ENCODE assay signal across 24 cellular contexts in genomic region chr13:29844441-29844840, GRCh38. TPM values are rescaled to one million over a fixed set of nuclear protein-coding genes. Genes with fewer than 3 reads are reported as not detected.
DNase-seq lines count a peak whose midpoint lies in the region; ATAC-seq and FAIRE-seq lines count a peak whose summit lies in the region.
"Had no signal": no experiment of that assay in that cellular context is flagged by ENCODE, and none has a peak within 500 bp of the region (broad histone marks: within the 10 kb centered on the region; RNA-seq: fewer than 3 reads in every experiment).

No MANE protein-coding gene starts in this region.

- DNase-seq in ACHN (peak; percentile 25), GM19239 (ENCODE audit: insufficient read length, low spot score) (no peak), mesenchymal stem cell (no peak), COLO668 (lab: John Stamatoyannopoulos, UW; ENCODE audit: unreplicated experiment) (no peak), NCI-H1436 treated with DMSO at 0.1 percent for 48 hours (lab: John Stamatoyannopoulos, UW) (no peak), NCI-H1417 (lab: John Stamatoyannopoulos, UW) (no peak), NCI-H146 (lab: John Stamatoyannopoulos, UW) (no peak)
- DNase-seq: activated CD4-positive, alpha-beta T cell treated with anti-CD3 and anti-CD28 coated beads for 4 hours; activated CD8-positive, alpha-beta T cell treated with anti-CD3 and anti-CD28 coated beads, Interleukin-2, amount 10 ng/mL, durations not matched to agents 7 days and 5 days; activated naive CD4-positive, alpha-beta T cell treated with anti-CD3 and anti-CD28 coated beads, Interleukin-2, amount 50 U/mL, for 16 hours; amniotic stem cell; CD8-positive, alpha-beta memory T cell; GF-D8; GOT3; KG1; NCI-H1436; NCI-H2107; NCI-H446 treated with DMSO at 0.1 percent for 48 hours; NCI-H82; nephron progenitor cell; stimulated activated naive B cell treated with anti-CD40 and anti-IgM and Interleukin-4, amounts not matched to agents 10 μg/mL and 1 μg/mL and 100 μg/mL, for 72 hours had no signal

- in situ Hi-C loops in ACHN (cut with HindIII; ENCODE audit: low pct_ligation_motif_present, low pct_unique_long_range_greater_than_20kb, low sequenced_read_pairs) = no loop called here

- peak overlapping the region; percentile 91 for H3K9ac ChIP-seq in mesenchymal stem cell (ENCODE audit: low read length)

- H4K8ac ChIP-seq in mesenchymal stem cell (ENCODE audit: low read length) = no peak overlapping the region

- H3K27me3 ChIP-seq in mesenchymal stem cell (ENCODE audit: control insufficient read depth in 1 of 2, insufficient read depth in 1 of 2, low read length in 2 of 2) = no peaks in the 10 kb centered on the region

- H3K4me3 Mint-ChIP-seq in activated T-helper 17 cell treated with anti-CD3 and anti-CD28 coated beads, Interleukin-2, amount 50 U/mL, for 72 hours = peak overlapping the region; percentile 23
- H3K4me3 Mint-ChIP-seq: activated CD8-positive, alpha-beta T cell treated with anti-CD3 and anti-CD28 coated beads, Interleukin-2, amount 10 ng/mL, durations not matched to agents 7 days and 5 days; stimulated activated naive B cell treated with anti-CD40 and anti-IgM and Interleukin-4, amounts not matched to agents 10 μg/mL and 1 μg/mL and 100 μg/mL, for 72 hours had no signal

- ATAC-seq in activated T-helper 17 cell treated with anti-CD3 and anti-CD28 coated beads, Interleukin-2, amount 50 U/mL, for 72 hours (replicated peaks) = no peak
- ATAC-seq: activated CD8-positive, alpha-beta T cell treated with anti-CD3 and anti-CD28 coated beads, Interleukin-2, amount 10 ng/mL, durations not matched to agents 7 days and 5 days; stimulated activated naive B cell treated with anti-CD40 and anti-IgM and Interleukin-4, amounts not matched to agents 10 μg/mL and 1 μg/mL and 100 μg/mL, for 72 hours had no signal

- WGBS in mesenchymal stem cell = 70% methylated on average over 1 of the region's 1 CpG

- H2AK5ac ChIP-seq in mesenchymal stem cell (ENCODE audit: low read length, severe bottlenecking) = no peak overlapping the region

- no peaks in the 10 kb centered on the region for H3K9me3 ChIP-seq in mesenchymal stem cell (ENCODE audit: control insufficient read depth, low read length)

- peak overlapping the region in 1 of 2 experiments; percentile 87 for H3K4me3 ChIP-seq in mesenchymal stem cell (ENCODE audit: insufficient read depth in 1 of 2, low read depth in 1 of 2, low read length in 2 of 2)

- no peak overlapping the region for H3K4ac ChIP-seq in mesenchymal stem cell (ENCODE audit: low read depth in 1 of 2, low read length in 2 of 2)

- no peaks in the 10 kb centered on the region for H3K4me1 ChIP-seq in mesenchymal stem cell (ENCODE audit: control insufficient read depth, insufficient read depth, low read depth, low read length)

- no peak overlapping the region for H3K27ac ChIP-seq in mesenchymal stem cell (ENCODE audit: low read length, poor library complexity, severe bottlenecking)

- peak; percentile 59 for FAIRE-seq in GM19239 (lab: Jason Lieb, UNC)

- H2BK12ac ChIP-seq in mesenchymal stem cell (ENCODE audit: low read length in 2 of 2) = no peak overlapping the region

- no peak overlapping the region for H4K91ac ChIP-seq in mesenchymal stem cell (ENCODE audit: low read length)

- H2BK5ac ChIP-seq in mesenchymal stem cell (ENCODE audit: low read depth, low read length, poor library complexity, severe bottlenecking) = no peak overlapping the region

- no peaks in the 10 kb centered on the region for H3K9me3 Mint-ChIP-seq in activated T-helper 17 cell treated with anti-CD3 and anti-CD28 coated beads, Interleukin-2, amount 50 U/mL, for 72 hours
- H3K9me3 Mint-ChIP-seq: activated T-helper 2 cell treated with anti-CD3 and anti-CD28 coated beads, Interferon-gamma antibody, Interleukin-2, Interleukin-4, amounts not matched to agents 10 μg/mL and 5 μg/mL and 100 μg/mL, durations not matched to agents 14 hours and 24 hours and 36 hours; CD8-positive, alpha-beta memory T cell; nephron progenitor cell; stimulated activated naive B cell treated with anti-CD40 and anti-IgM and Interleukin-4, amounts not matched to agents 10 μg/mL and 1 μg/mL and 100 μg/mL, for 72 hours; type B pancreatic cell had no signal

- no peak overlapping the region for H2BK120ac ChIP-seq in mesenchymal stem cell (ENCODE audit: low read depth, low read length)

- H3K23ac ChIP-seq in mesenchymal stem cell (ENCODE audit: low read length in 2 of 2) = no peak overlapping the region

- H3K4me1 Mint-ChIP-seq in activated T-helper 17 cell treated with anti-CD3 and anti-CD28 coated beads, Interleukin-2, amount 50 U/mL, for 72 hours = peaks cover 38% of the 10 kb centered on the region

- no peak overlapping the region for H3K4me2 ChIP-seq in mesenchymal stem cell (ENCODE audit: low read length, poor library complexity, severe bottlenecking)

- H3K79me1 ChIP-seq in mesenchymal stem cell (replicated peaks; ENCODE audit: low read length, poor library complexity, severe bottlenecking) = peaks cover 2% of the 10 kb centered on the region

- H3K27me3 Mint-ChIP-seq in activated T-helper 17 cell treated with anti-CD3 and anti-CD28 coated beads, Interleukin-2, amount 50 U/mL, for 72 hours = no peaks in the 10 kb centered on the region
- H3K27me3 Mint-ChIP-seq: CD8-positive, alpha-beta memory T cell; stimulated activated naive B cell treated with anti-CD40 and anti-IgM and Interleukin-4, amounts not matched to agents 10 μg/mL and 1 μg/mL and 100 μg/mL, for 72 hours; type B pancreatic cell had no signal

- no peak overlapping the region for H2BK15ac ChIP-seq in mesenchymal stem cell (ENCODE audit: low read depth, poor library complexity, severe bottlenecking)

- no peak overlapping the region for H3K14ac ChIP-seq in mesenchymal stem cell (ENCODE audit: low read length in 2 of 2)

- no peak overlapping the region for H3K18ac ChIP-seq in mesenchymal stem cell (ENCODE audit: low read depth in 1 of 2, low read length in 2 of 2)

- no peak overlapping the region for H3K27ac Mint-ChIP-seq in activated T-helper 17 cell treated with anti-CD3 and anti-CD28 coated beads, Interleukin-2, amount 50 U/mL, for 72 hours
- H3K27ac Mint-ChIP-seq: activated CD8-positive, alpha-beta T cell treated with anti-CD3 and anti-CD28 coated beads, Interleukin-2, amount 10 ng/mL, durations not matched to agents 7 days and 5 days; activated T-helper 2 cell treated with anti-CD3 and anti-CD28 coated beads, Interferon-gamma antibody, Interleukin-2, Interleukin-4, amounts not matched to agents 10 μg/mL and 5 μg/mL and 100 μg/mL, durations not matched to agents 14 hours and 24 hours and 36 hours; nephron progenitor cell; stimulated activated naive B cell treated with anti-CD40 and anti-IgM and Interleukin-4, amounts not matched to agents 10 μg/mL and 1 μg/mL and 100 μg/mL, for 72 hours; type B pancreatic cell had no signal

- H2AFZ ChIP-seq in mesenchymal stem cell (ENCODE audit: low read depth, low read length) = no peak overlapping the region

- H3K36me3 ChIP-seq in mesenchymal stem cell (ENCODE audit: control insufficient read depth in 1 of 2, insufficient read depth in 2 of 2, low read depth in 1 of 2, low read length in 2 of 2) = no peaks in the 10 kb centered on the region

- peaks cover 10% of the 10 kb centered on the region for H3K36me3 Mint-ChIP-seq in activated T-helper 17 cell treated with anti-CD3 and anti-CD28 coated beads, Interleukin-2, amount 50 U/mL, for 72 hours (ENCODE audit: low read depth)
- H3K36me3 Mint-ChIP-seq: type B pancreatic cell had no signal

RNA-seq across cellular contexts. Expression of gene UBL3, which starts 6.0 kb away (rescaled TPM):
- 1 to 10 TPM; 8.4 to 9.4 TPM for total RNA-seq in activated T-helper 17 cell treated with anti-CD3 and anti-CD28 coated beads, Interleukin-2, amount 50 U/mL, for 72 hours
- 13.1 TPM for polyA plus RNA-seq in mesenchymal stem cell (2013, experiment 1 of 2)
- polyA plus RNA-seq in mesenchymal stem cell (2013, experiment 2 of 2) = 13.9 TPM
